In the genomic region with DNA sequence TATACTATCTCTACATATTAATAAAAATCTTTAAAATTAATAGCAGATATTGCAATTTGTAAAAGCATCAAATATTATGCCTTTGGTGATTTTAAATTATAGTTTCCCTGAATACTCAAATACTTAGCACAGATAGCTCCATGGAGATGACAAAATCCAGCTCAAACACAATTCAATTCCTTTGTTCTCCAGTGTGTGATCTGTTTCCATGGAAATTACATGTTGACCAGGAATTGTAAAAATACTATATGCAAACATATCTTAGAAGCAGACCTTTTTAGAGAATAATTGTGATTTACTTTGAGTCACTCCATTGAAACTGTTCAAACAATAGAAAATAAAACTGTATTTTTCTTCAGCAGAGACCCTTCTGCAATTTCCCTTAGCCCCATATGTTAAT, we compare ENCODE assay signal across 25 cellular contexts.
"Had no signal": no experiment of that assay in that cellular context is flagged by ENCODE, and none has a peak within 500 bp of the region (broad histone marks: within the 10 kb centered on the region; RNA-seq: fewer than 3 reads in every experiment).

No MANE protein-coding gene starts in this region.

- H3K27me3 Mint-ChIP-seq: activated T-cell treated with anti-CD3 and anti-CD28 coated beads, Interleukin-2, amount 50 U/mL, for 24 hours had no signal

- DNase-seq: activated CD4-positive, alpha-beta T cell treated with anti-CD3 and anti-CD28 coated beads, Interleukin-2, amount 10 ng/mL, durations not matched to agents 24 days and 14 days; activated CD4-positive, alpha-beta T cell treated with anti-CD3 and anti-CD28 coated beads, Interleukin-2, amount 50 U/mL, for 4 hours; activated CD8-positive, alpha-beta T cell treated with anti-CD3 and anti-CD28 coated beads for 36 hours; activated gamma-delta T cell; activated naive CD4-positive, alpha-beta T cell treated with anti-CD3 and anti-CD28 coated beads for 36 hours; activated T-cell treated with anti-CD3 and anti-CD28 coated beads, Interleukin-2, amount 50 U/mL, for 24 hours; adrenal gland; body of pancreas; Kasumi-1; KG1; MG63; NCI-H1048; NCI-H1105 treated with DMSO at 0.1 percent for 48 hours; NCI-H1436; NCI-H187; NCI-H2107; NCI-H2171; NCI-H510A treated with DMSO at 0.1 percent for 48 hours; NCI-H82; NK-92 treated with Interleukin-12 subunit alpha and Interleukin-12 subunit beta, amount 100 ng/mL, for 24 hours; PC-9; SIG-M5; T-cell had no signal

- H3K36me3 Mint-ChIP-seq: T-cell had no signal

- H3K27ac Mint-ChIP-seq: activated CD4-positive, alpha-beta T cell treated with anti-CD3 and anti-CD28 coated beads, Interleukin-2, amount 10 ng/mL, durations not matched to agents 24 days and 14 days; activated CD8-positive, alpha-beta T cell treated with anti-CD3 and anti-CD28 coated beads for 36 hours; activated naive CD4-positive, alpha-beta T cell treated with anti-CD3 and anti-CD28 coated beads for 36 hours; activated naive CD4-positive, alpha-beta T cell treated with anti-CD3 and anti-CD28 coated beads, Interleukin-2, amount 50 U/mL, for 72 hours; activated T-cell treated with anti-CD3 and anti-CD28 coated beads, Interleukin-2, amount 50 U/mL, for 24 hours; activated T-helper 2 cell treated with anti-CD3 and anti-CD28 coated beads, Interferon-gamma antibody, Interleukin-2, Interleukin-4, amounts not matched to agents 10 μg/mL and 5 μg/mL and 100 μg/mL, durations not matched to agents 14 hours and 24 hours and 36 hours; T-cell had no signal

- H3K4me3 Mint-ChIP-seq: activated CD4-positive, alpha-beta T cell treated with anti-CD3 and anti-CD28 coated beads, Interleukin-2, amount 10 ng/mL, durations not matched to agents 24 days and 14 days; activated CD8-positive, alpha-beta T cell treated with anti-CD3 and anti-CD28 coated beads for 36 hours; activated naive CD4-positive, alpha-beta T cell treated with anti-CD3 and anti-CD28 coated beads for 36 hours; activated T-cell treated with anti-CD3 and anti-CD28 coated beads, Interleukin-2, amount 50 U/mL, for 24 hours; T-cell had no signal

- H3K4me1 Mint-ChIP-seq: activated CD4-positive, alpha-beta T cell treated with anti-CD3 and anti-CD28 coated beads, Interleukin-2, amount 10 ng/mL, durations not matched to agents 24 days and 14 days; T-cell had no signal
